ENCODE assay signal across 21 cellular contexts in genomic region chr1:117652421-117652820, GRCh38. TPM values are rescaled to one million over a fixed set of nuclear protein-coding genes. Genes with fewer than 3 reads are reported as not detected.
DNase-seq lines count a peak whose midpoint lies in the region; ATAC-seq and TF ChIP-seq lines count a peak whose summit lies in the region.
"Had no signal": no experiment of that assay in that cellular context is flagged by ENCODE, and none has a peak within 500 bp of the region (broad histone marks: within the 10 kb centered on the region; RNA-seq: fewer than 3 reads in every experiment).

No MANE protein-coding gene starts in this region.

- H3K4me3 Mint-ChIP-seq in CD4-positive, alpha-beta memory T cell: peak overlapping the region in 5 of 8 donors; percentile 2 to 57 (median 18)
- peak overlapping the region; percentile 1 for H3K4me3 Mint-ChIP-seq in activated B cell treated with CpG ODN at 0.5 μM for 24 hours
- H3K4me3 Mint-ChIP-seq: type B pancreatic cell had no signal

- TF ChIP-seq CTCF in SK-N-SH (IDR thresholded peaks at IDR 0.05): no peak
- TF ChIP-seq CTCF in activated B cell treated with CpG ODN at 0.5 μM for 24 hours (IDR thresholded peaks at IDR 0.05): no peak

- H3K9me3 Mint-ChIP-seq in CD4-positive, alpha-beta memory T cell: peaks cover 0 to 2% (median 0%) of the 10 kb centered on the region in 8 donors
- H3K9me3 Mint-ChIP-seq in activated B cell treated with CpG ODN at 0.5 μM for 24 hours: no peaks in the 10 kb centered on the region
- H3K9me3 Mint-ChIP-seq: type B pancreatic cell had no signal

- peaks cover 8 to 11% of the 10 kb centered on the region in 2 experiments; a peak in 2 of 4 replicates for H3K4me1 ChIP-seq in SK-N-SH (ENCODE audit: control insufficient read depth in 1 of 2, insufficient read depth in 2 of 2, low read depth in 1 of 2, low read length in 1 of 2)
- H3K4me1 ChIP-seq in CD4-positive, alpha-beta memory T cell (ENCODE audit: insufficient read depth, low read length): peaks cover 78% of the 10 kb centered on the region
- peaks cover 2% of the 10 kb centered on the region for H3K4me1 ChIP-seq in mesenchymal stem cell (ENCODE audit: control insufficient read depth, insufficient read depth, low read depth, low read length)

- H3K23ac ChIP-seq in mesenchymal stem cell (ENCODE audit: low read length in 2 of 2): no peak overlapping the region

- WGBS in SK-N-SH (ENCODE audit: low lambda C conversion rate): 91% methylated on average over 2 of the region's 2 CpGs
- WGBS in mesenchymal stem cell: 81% methylated on average over 2 of the region's 2 CpGs

- no peak for TF ChIP-seq EP300 in SK-N-SH (IDR thresholded peaks at IDR 0.05; ENCODE audit: borderline replicate concordance in 1 of 2, low read depth in 1 of 2, low read length in 1 of 2)

- no peak overlapping the region for H4K8ac ChIP-seq in mesenchymal stem cell (ENCODE audit: low read length)

- H2BK5ac ChIP-seq in mesenchymal stem cell (ENCODE audit: low read depth, low read length, poor library complexity, severe bottlenecking): no peak overlapping the region

- no peaks in the 10 kb centered on the region for H3K79me2 ChIP-seq in SK-N-SH (ENCODE audit: insufficient read depth)

- no peak for TF ChIP-seq RAD21 in SK-N-SH (IDR thresholded peaks at IDR 0.05; ENCODE audit: low read length)

- CTCF ChIA-PET in SK-N-SH (lab: Yijun Ruan, JAX) (no interaction called here), activated B cell treated with CpG ODN at 0.5 μM for 24 hours (lab: Charles Lee) (interaction anchor here (1.6 to 3.3 kb wide), 2 partner anchors 102 to 117 kb away, joined by 6 to 9 read pairs; no protein-coding TSS in a partner anchor)
- CTCF ChIA-PET in CD4-positive, alpha-beta memory T cell (lab: Charles Lee; ENCODE audit: partially characterized antibody): interaction anchor here (1.2 to 12.4 kb wide), 4 partner anchors 10 to 118 kb away, joined by 3 to 89 read pairs (median 3); no protein-coding TSS in a partner anchor

- H2BK15ac ChIP-seq in mesenchymal stem cell (ENCODE audit: low read depth, poor library complexity, severe bottlenecking): no peak overlapping the region

- H3K4me2 ChIP-seq in SK-N-SH (no peak overlapping the region), mesenchymal stem cell (ENCODE audit: low read length, poor library complexity, severe bottlenecking) (no peak overlapping the region)

- H3K9me2 ChIP-seq in SK-N-SH: no peaks in the 10 kb centered on the region

- H3K9ac ChIP-seq in SK-N-SH (no peak overlapping the region), mesenchymal stem cell (ENCODE audit: low read length) (no peak overlapping the region)

- intact Hi-C loops in CD4-positive, alpha-beta memory T cell (cut with micrococcal nuclease): no loop called here
- intact Hi-C loops in activated B cell treated with CpG ODN at 0.5 μM for 24 hours (cut with micrococcal nuclease) (no loop called here), posterior cingulate gyrus (cut with DNase I) (no loop called here)

- H3K18ac ChIP-seq in mesenchymal stem cell (ENCODE audit: low read depth in 1 of 2, low read length in 2 of 2): peak overlapping the region in 1 of 2 experiments; percentile 34

- H3K27ac Mint-ChIP-seq in CD4-positive, alpha-beta memory T cell: peak overlapping the region in 6 of 7 donors; percentile 8 to 95 (median 44)
- H3K27ac Mint-ChIP-seq in activated B cell treated with CpG ODN at 0.5 μM for 24 hours: peak overlapping the region; percentile 93
- H3K27ac Mint-ChIP-seq: type B pancreatic cell had no signal

- H3K9me3 ChIP-seq in SK-N-SH (no peaks in the 10 kb centered on the region), mesenchymal stem cell (ENCODE audit: control insufficient read depth, low read length) (no peaks in the 10 kb centered on the region)
- H3K9me3 ChIP-seq in CD4-positive, alpha-beta memory T cell (ENCODE audit: control insufficient read depth in 1 of 2, low read length in 2 of 2): no peaks in the 10 kb centered on the region
- H3K9me3 ChIP-seq: BE2C, heart right ventricle, left lung, MG63 had no signal

- no peaks in the 10 kb centered on the region for H3K79me1 ChIP-seq in mesenchymal stem cell (replicated peaks; ENCODE audit: low read length, poor library complexity, severe bottlenecking)

- H3K36me3 ChIP-seq in SK-N-SH (replicated peaks in 1 of 2; ENCODE audit: control insufficient read depth in 1 of 2, insufficient read depth in 2 of 2, low read length in 1 of 2) (no peaks in the 10 kb centered on the region), mesenchymal stem cell (ENCODE audit: control insufficient read depth in 1 of 2, insufficient read depth in 2 of 2, low read depth in 1 of 2, low read length in 2 of 2) (no peaks in the 10 kb centered on the region)
- H3K36me3 ChIP-seq in CD4-positive, alpha-beta memory T cell (ENCODE audit: insufficient read depth, low read length): no peaks in the 10 kb centered on the region
- H3K36me3 ChIP-seq: BE2C, heart right ventricle, left lung, MG63 had no signal

- ATAC-seq in SK-N-SH treated with all-trans-retinoic acid at 6 μM for 48 hours (no peak), activated B cell treated with CpG ODN at 0.5 μM for 24 hours (ENCODE audit: low read depth) (no peak), GM21526 (IDR thresholded peaks at IDR 0.05; ENCODE audit: low FRiP score, unreplicated experiment) (no peak)
- ATAC-seq: heart right ventricle, HepG2, left lung, Right ventricle myocardium inferior had no signal

- H3F3A ChIP-seq in SK-N-SH (replicated peaks; ENCODE audit: insufficient read depth): no peaks in the 10 kb centered on the region

- peak overlapping the region in 1 of 2 experiments; percentile 73 for H2BK12ac ChIP-seq in mesenchymal stem cell (ENCODE audit: low read length in 2 of 2)

- H2AK5ac ChIP-seq in mesenchymal stem cell (ENCODE audit: low read length, severe bottlenecking): no peak overlapping the region

- no peaks in the 10 kb centered on the region for H3K36me3 Mint-ChIP-seq in CD4-positive, alpha-beta memory T cell
- no peaks in the 10 kb centered on the region for H3K36me3 Mint-ChIP-seq in activated B cell treated with CpG ODN at 0.5 μM for 24 hours (ENCODE audit: low read depth)
- H3K36me3 Mint-ChIP-seq: type B pancreatic cell had no signal

- POLR2A ChIA-PET in SK-N-SH (lab: Yijun Ruan, JAX): no interaction called here
- POLR2A ChIA-PET in CD4-positive, alpha-beta memory T cell (lab: Charles Lee; ENCODE audit: partially characterized antibody): interaction anchor here (1.1 to 16.2 kb wide), 3 partner anchors 12 to 41 kb away, joined by 3 to 493 read pairs (median 62); partner anchors contain the start of gene TENT5C
- POLR2A ChIA-PET in activated B cell treated with CpG ODN at 0.5 μM for 24 hours (lab: Charles Lee): interaction anchor here (8.2 to 38.9 kb wide), 2 partner anchors 12 to 28 kb away, joined by 106 to 1269 read pairs; partner anchors contain the start of gene TENT5C

- no peaks in the 10 kb centered on the region for H4K20me1 ChIP-seq in SK-N-SH (ENCODE audit: insufficient read depth)

- H2BK120ac ChIP-seq in mesenchymal stem cell (ENCODE audit: low read depth, low read length): no peak overlapping the region

- H2AFZ ChIP-seq in SK-N-SH (ENCODE audit: low read depth) (no peak overlapping the region), mesenchymal stem cell (ENCODE audit: low read depth, low read length) (no peak overlapping the region)

- H3K27me3 ChIP-seq in SK-N-SH (ENCODE audit: insufficient read depth) (no peaks in the 10 kb centered on the region), mesenchymal stem cell (ENCODE audit: control insufficient read depth in 1 of 2, insufficient read depth in 1 of 2, low read length in 2 of 2) (peaks cover 10 to 34% of the 10 kb centered on the region in 2 experiments)
- no peaks in the 10 kb centered on the region for H3K27me3 ChIP-seq in CD4-positive, alpha-beta memory T cell (ENCODE audit: insufficient read depth, low read length)
- H3K27me3 ChIP-seq: BE2C, heart right ventricle, left lung, MG63 had no signal

- DNase-seq in SK-N-SH (no peak), activated B cell treated with CpG ODN at 0.5 μM for 24 hours (peak; percentile 1), mesenchymal stem cell (peak; percentile 26), posterior cingulate gyrus (no peak), iPS-NIHi7 (ENCODE audit: extremely low spot score) (no peak)
- no peak for DNase-seq in CD4-positive, alpha-beta memory T cell
- DNase-seq: BE2C; EL; heart right ventricle; left lung; MG63; NCI-H146; small intestine; stimulated activated CD4-positive, alpha-beta T cell treated with anti-CD3 and anti-CD28 coated beads, Interleukin-2, amount 100 ng/mL, for 48 hours; SW 1271 had no signal

- peaks cover 66 to 85% (median 74%) of the 10 kb centered on the region in 4 donors for H3K4me1 Mint-ChIP-seq in CD4-positive, alpha-beta memory T cell
- peaks cover 88% of the 10 kb centered on the region for H3K4me1 Mint-ChIP-seq in activated B cell treated with CpG ODN at 0.5 μM for 24 hours

- no peak overlapping the region for H4K91ac ChIP-seq in mesenchymal stem cell (ENCODE audit: low read length)

- H3K14ac ChIP-seq in mesenchymal stem cell (ENCODE audit: low read length in 2 of 2): peak overlapping the region in 1 of 2 experiments; percentile 85

- H3K27ac ChIP-seq in SK-N-SH (ENCODE audit: low read depth in 2 of 2, low read length in 1 of 2): no peak overlapping the region
- no peak overlapping the region for H3K27ac ChIP-seq in CD4-positive, alpha-beta memory T cell (ENCODE audit: low read depth, low read length)
- H3K27ac ChIP-seq in mesenchymal stem cell (ENCODE audit: low read length, poor library complexity, severe bottlenecking): no peak overlapping the region
- H3K27ac ChIP-seq: 22Rv1, left lung had no signal

- no peak overlapping the region for H3K4me3 ChIP-seq in SK-N-SH (ENCODE audit: low read depth in 2 of 2, low read length in 1 of 2)
- H3K4me3 ChIP-seq in CD4-positive, alpha-beta memory T cell (ENCODE audit: low read length in 2 of 2): no peak overlapping the region
- H3K4me3 ChIP-seq in mesenchymal stem cell (ENCODE audit: insufficient read depth in 1 of 2, low read depth in 1 of 2, low read length in 2 of 2): no peak overlapping the region
- H3K4me3 ChIP-seq: heart right ventricle, left lung, MG63 had no signal

- H3K27me3 Mint-ChIP-seq in CD4-positive, alpha-beta memory T cell: peaks cover 0 to 3% of the 10 kb centered on the region in 2 donors
- H3K27me3 Mint-ChIP-seq in activated B cell treated with CpG ODN at 0.5 μM for 24 hours: no peaks in the 10 kb centered on the region

- H3K4ac ChIP-seq in mesenchymal stem cell (ENCODE audit: low read depth in 1 of 2, low read length in 2 of 2): no peak overlapping the region

TF ChIP-seq in SK-N-SH, 30 proteins besides CTCF, POLR2A, EP300 and RAD21 (continues in another document):
- TF ChIP-seq NRF1 (IDR thresholded peaks at IDR 0.05; ENCODE audit: low read depth, low read length): no peak

TF ChIP-seq in SK-N-SH treated with all-trans-retinoic acid at 6 μM for 48 hours, 23 proteins besides CTCF, POLR2A, EP300 and RAD21 (continues in another document):
- TF ChIP-seq CSDC2 (CRISPR knock-in tag; IDR thresholded peaks at IDR 0.05): no peak
- no peak for TF ChIP-seq GLIS3 (CRISPR knock-in tag; IDR thresholded peaks at IDR 0.05)

RNA-seq across cellular contexts. Expression of gene TENT5C, which starts 46.6 kb away (rescaled TPM):
- 0.90 and 1.2 TPM in 2 replicates for polyA plus RNA-seq in SK-N-SH (2012; rRNA removed)
- polyA plus RNA-seq in SK-N-SH (2012; cell fraction: cytosol; rRNA removed): 0.77 and 0.95 TPM in 2 replicates
- polyA plus RNA-seq in SK-N-SH (2012; cell fraction: nucleus; rRNA removed): 0.53 and 1.2 TPM in 2 replicates
- 10 to 100 TPM; 13.9 to 14.8 TPM for total RNA-seq in CD4-positive, alpha-beta memory T cell
- polyA plus RNA-seq in CD4-positive, alpha-beta memory T cell: 10 to 100 TPM in 1 of 2 donors, 1 to 10 TPM in 1; 5.3 to 43.0 TPM
- total RNA-seq in activated B cell treated with CpG ODN at 0.5 μM for 24 hours: 56.2 and 59.3 TPM in 2 replicates
- 1.3 TPM for polyA plus RNA-seq in mesenchymal stem cell (2013, experiment 1 of 2)
- polyA plus RNA-seq in mesenchymal stem cell (2013, experiment 2 of 2): 1.3 TPM

Comparison
In these comparisons a context has a peak if more than half of its experiments do, and no peak if none do; other contexts are left out.
1. DNase-seq: peak in activated B cell treated with CpG ODN at 0.5 μM for 24 hours (single experiment) and mesenchymal stem cell (single experiment); none in SK-N-SH (single experiment), CD4-positive, alpha-beta memory T cell (0 of 5), posterior cingulate gyrus (0 of 10) and iPS-NIHi7 (single experiment).